Comparison of ENCODE assay signal across 16 cellular contexts in genomic region chr10:5645375-5645774, GRCh38. TPM values are rescaled to one million over a fixed set of nuclear protein-coding genes. Genes with fewer than 3 reads are reported as not detected.
A peak's percentile ranks its signal among the peaks of the same experiment; 100 is the strongest.
DNase-seq lines count a peak whose midpoint lies in the region; ATAC-seq and TF ChIP-seq lines count a peak whose summit lies in the region.
"Had no signal": no experiment of that assay in that cellular context is flagged by ENCODE, and none has a peak within 500 bp of the region (broad histone marks: within the 10 kb centered on the region; RNA-seq: fewer than 3 reads in every experiment).

No MANE protein-coding gene starts in this region.

- H3K27me3 ChIP-seq in colonic mucosa, result no peaks in the 10 kb centered on the region
- no peaks in the 10 kb centered on the region for H3K27me3 ChIP-seq in right lobe of liver
- no peaks in the 10 kb centered on the region for H3K27me3 ChIP-seq in suprapubic skin
- H3K27me3 ChIP-seq: MG63 had no signal

- H3K9me3 ChIP-seq in colonic mucosa (no peaks in the 10 kb centered on the region), right lobe of liver (no peaks in the 10 kb centered on the region), suprapubic skin (no peaks in the 10 kb centered on the region)
- H3K9me3 ChIP-seq: Caco-2, MG63 had no signal

- no peak overlapping the region for H3K4me3 Mint-ChIP-seq in activated CD8-positive, alpha-beta T cell treated with anti-CD3 and anti-CD28 coated beads, Interleukin-2, amount 10 ng/mL, durations not matched to agents 7 days and 5 days
- H3K4me3 Mint-ChIP-seq: activated CD4-positive, alpha-beta memory T cell treated with anti-CD3 and anti-CD28 coated beads, Interleukin-2, amount 10 ng/mL, durations not matched to agents 7 days and 5 days had no signal

- H3K4me3 ChIP-seq in colonic mucosa, result no peak overlapping the region
- H3K4me3 ChIP-seq in right lobe of liver, result no peak overlapping the region
- no peak overlapping the region for H3K4me3 ChIP-seq in suprapubic skin
- H3K4me3 ChIP-seq: MG63, SK-N-MC had no signal

- POLR2A ChIA-PET in activated CD8-positive, alpha-beta T cell treated with anti-CD3 and anti-CD28 coated beads, Interleukin-2, amount 10 ng/mL, durations not matched to agents 7 days and 5 days (lab: Charles Lee), result no interaction called here

- peak; percentile 83 for DNase-seq in colonic mucosa
- DNase-seq in right lobe of liver, result peak in 2 of 3 donors; percentile 43 to 82
- no peak for DNase-seq in suprapubic skin (ENCODE audit: low spot score in 2 of 2)
- DNase-seq in NCI-H526 (lab: John Stamatoyannopoulos, UW), result no peak
- DNase-seq in DMS79 (lab: John Stamatoyannopoulos, UW), result no peak
- no peak for DNase-seq in activated CD8-positive, alpha-beta T cell treated with anti-CD3 and anti-CD28 coated beads, Interleukin-2, amount 10 ng/mL, durations not matched to agents 7 days and 5 days
- no peak for DNase-seq in NK-92 (lab: John Stamatoyannopoulos, UW; ENCODE audit: unreplicated experiment)
- DNase-seq: activated CD4-positive, alpha-beta memory T cell treated with anti-CD3 and anti-CD28 coated beads, Interleukin-2, amount 10 ng/mL, durations not matched to agents 7 days and 5 days; activated naive CD4-positive, alpha-beta T cell treated with anti-CD3 and anti-CD28 coated beads, Interleukin-2, amount 50 U/mL, for 16 hours; Caco-2; cortex of kidney; mesendoderm; MG63; NCI-H446 treated with DMSO at 0.1 percent for 48 hours had no signal

- intact Hi-C loops in colonic mucosa (cut with DNase I), result no loop called here
- intact Hi-C loops in right lobe of liver (cut with DNase I), result no loop called here

- no peak for TF ChIP-seq CTCF in colonic mucosa (IDR thresholded peaks at IDR 0.05)
- no peak for TF ChIP-seq CTCF in right lobe of liver (IDR thresholded peaks at IDR 0.05)
- TF ChIP-seq CTCF in suprapubic skin (IDR thresholded peaks at IDR 0.05), result no peak

- H3K36me3 Mint-ChIP-seq in activated CD8-positive, alpha-beta T cell treated with anti-CD3 and anti-CD28 coated beads, Interleukin-2, amount 10 ng/mL, durations not matched to agents 7 days and 5 days (ENCODE audit: low read depth), result peaks cover 2% of the 10 kb centered on the region

- peaks cover 9% of the 10 kb centered on the region for H3K36me3 ChIP-seq in colonic mucosa
- H3K36me3 ChIP-seq in right lobe of liver, result peaks cover 0 to 25% (median 16%) of the 10 kb centered on the region in 4 donors
- peaks cover 52% of the 10 kb centered on the region for H3K36me3 ChIP-seq in suprapubic skin
- H3K36me3 ChIP-seq: MG63 had no signal

- H3K9ac ChIP-seq in colonic mucosa (ENCODE audit: low read depth in 2 of 2, low read length in 2 of 2), result peak overlapping the region; percentile 41 to 46

- no peaks in the 10 kb centered on the region for H3K4me1 Mint-ChIP-seq in activated CD8-positive, alpha-beta T cell treated with anti-CD3 and anti-CD28 coated beads, Interleukin-2, amount 10 ng/mL, durations not matched to agents 7 days and 5 days (ENCODE audit: low read depth)
- H3K4me1 Mint-ChIP-seq: activated CD4-positive, alpha-beta memory T cell treated with anti-CD3 and anti-CD28 coated beads, Interleukin-2, amount 10 ng/mL, durations not matched to agents 7 days and 5 days had no signal

- TF ChIP-seq POLR2A in right lobe of liver (IDR thresholded peaks at IDR 0.05) (peak; percentile 26), suprapubic skin (IDR thresholded peaks at IDR 0.05) (no peak)

- H3K4me1 ChIP-seq in colonic mucosa (peaks cover 3% of the 10 kb centered on the region), right lobe of liver (peaks cover 0 to 34% (median 16%) of the 10 kb centered on the region in 4 donors), suprapubic skin (peaks cover 9% of the 10 kb centered on the region)
- H3K4me1 ChIP-seq: Caco-2 had no signal

- 34% methylated on average over 11 of the region's 11 CpGs for WGBS in right lobe of liver (ENCODE audit: insufficient coverage, low coverage, low lambda C conversion rate, missing lambda C conversion rate)
- 59% methylated on average over 11 of the region's 11 CpGs for WGBS in suprapubic skin

- CTCF ChIA-PET in activated CD8-positive, alpha-beta T cell treated with anti-CD3 and anti-CD28 coated beads, Interleukin-2, amount 10 ng/mL, durations not matched to agents 7 days and 5 days (lab: Charles Lee), result no interaction called here

- no peaks in the 10 kb centered on the region for H3K27me3 Mint-ChIP-seq in activated CD8-positive, alpha-beta T cell treated with anti-CD3 and anti-CD28 coated beads, Interleukin-2, amount 10 ng/mL, durations not matched to agents 7 days and 5 days (ENCODE audit: low read depth)
- H3K27me3 Mint-ChIP-seq: activated CD4-positive, alpha-beta memory T cell treated with anti-CD3 and anti-CD28 coated beads, Interleukin-2, amount 10 ng/mL, durations not matched to agents 7 days and 5 days had no signal

- H3K27ac ChIP-seq in colonic mucosa, result peak overlapping the region; percentile 57
- H3K27ac ChIP-seq in right lobe of liver, result peak overlapping the region; percentile 68 to 85 (median 84)
- peak overlapping the region; percentile 72 for H3K27ac ChIP-seq in suprapubic skin
- H3K27ac ChIP-seq: SK-N-MC had no signal

- H3K27ac Mint-ChIP-seq in activated CD8-positive, alpha-beta T cell treated with anti-CD3 and anti-CD28 coated beads, Interleukin-2, amount 10 ng/mL, durations not matched to agents 7 days and 5 days, result no peak overlapping the region
- H3K27ac Mint-ChIP-seq: activated CD4-positive, alpha-beta memory T cell treated with anti-CD3 and anti-CD28 coated beads, Interleukin-2, amount 10 ng/mL, durations not matched to agents 7 days and 5 days had no signal

- ATAC-seq in GM21825 (IDR thresholded peaks at IDR 0.05; ENCODE audit: unreplicated experiment) (peak; percentile 61), right lobe of liver (peak; percentile 82 to 89 (median 86))
- no peak for ATAC-seq in activated CD8-positive, alpha-beta T cell treated with anti-CD3 and anti-CD28 coated beads, Interleukin-2, amount 10 ng/mL, durations not matched to agents 7 days and 5 days

- no peak for TF ChIP-seq EP300 in suprapubic skin (IDR thresholded peaks at IDR 0.05)

- H3K9me3 Mint-ChIP-seq in activated CD8-positive, alpha-beta T cell treated with anti-CD3 and anti-CD28 coated beads, Interleukin-2, amount 10 ng/mL, durations not matched to agents 7 days and 5 days (ENCODE audit: insufficient read depth), result no peaks in the 10 kb centered on the region
- H3K9me3 Mint-ChIP-seq: activated CD4-positive, alpha-beta memory T cell treated with anti-CD3 and anti-CD28 coated beads, Interleukin-2, amount 10 ng/mL, durations not matched to agents 7 days and 5 days had no signal

RNA-seq across cellular contexts. Expression of gene ASB13, which starts 21.0 kb away (rescaled TPM):
- 10 to 100 TPM; 36.1 to 36.2 TPM for total RNA-seq in colonic mucosa
- total RNA-seq in right lobe of liver, result 100 to 1,000 TPM in 1 of 6 experiments, 10 to 100 TPM in 5; 19.7 to 117 (median 64.7) TPM
- total RNA-seq in suprapubic skin, result 10 to 100 TPM; 11.6 to 18.6 (median 16.5) TPM
- total RNA-seq in activated CD8-positive, alpha-beta T cell treated with anti-CD3 and anti-CD28 coated beads, Interleukin-2, amount 10 ng/mL, durations not matched to agents 7 days and 5 days, result 1 to 10 TPM; 4.4 to 5.6 TPM

RNA-seq across cellular contexts. Expression of gene TASOR2, which starts 39.3 kb away (rescaled TPM):
- total RNA-seq in colonic mucosa (10 to 100 TPM; 41.4 to 57.2 TPM), right lobe of liver (10 to 100 TPM; 19.7 to 53.4 (median 29.6) TPM), suprapubic skin (10 to 100 TPM; 49.8 to 78.3 (median 59.9) TPM)
- 10 to 100 TPM; 44.5 to 54.3 TPM for total RNA-seq in activated CD8-positive, alpha-beta T cell treated with anti-CD3 and anti-CD28 coated beads, Interleukin-2, amount 10 ng/mL, durations not matched to agents 7 days and 5 days

Comparison
In these comparisons a context has a peak if more than half of its experiments do, and no peak if none do; other contexts are left out.
1. DNase-seq: peak in colonic mucosa (single experiment) and right lobe of liver (2 of 3); none in suprapubic skin (0 of 2), NCI-H526 (0 of 2), DMS79 (single experiment), activated CD8-positive, alpha-beta T cell treated with anti-CD3 and anti-CD28 coated beads, Interleukin-2, amount 10 ng/mL, durations not matched to agents 7 days and 5 days (single experiment) and NK-92 (single experiment).
2. Peak in every context shown above with its lines, with median percentiles within 50 percentile points of each other: H3K27ac ChIP-seq.